9 cellular contexts compared by ENCODE assay signal in the genomic region with DNA sequence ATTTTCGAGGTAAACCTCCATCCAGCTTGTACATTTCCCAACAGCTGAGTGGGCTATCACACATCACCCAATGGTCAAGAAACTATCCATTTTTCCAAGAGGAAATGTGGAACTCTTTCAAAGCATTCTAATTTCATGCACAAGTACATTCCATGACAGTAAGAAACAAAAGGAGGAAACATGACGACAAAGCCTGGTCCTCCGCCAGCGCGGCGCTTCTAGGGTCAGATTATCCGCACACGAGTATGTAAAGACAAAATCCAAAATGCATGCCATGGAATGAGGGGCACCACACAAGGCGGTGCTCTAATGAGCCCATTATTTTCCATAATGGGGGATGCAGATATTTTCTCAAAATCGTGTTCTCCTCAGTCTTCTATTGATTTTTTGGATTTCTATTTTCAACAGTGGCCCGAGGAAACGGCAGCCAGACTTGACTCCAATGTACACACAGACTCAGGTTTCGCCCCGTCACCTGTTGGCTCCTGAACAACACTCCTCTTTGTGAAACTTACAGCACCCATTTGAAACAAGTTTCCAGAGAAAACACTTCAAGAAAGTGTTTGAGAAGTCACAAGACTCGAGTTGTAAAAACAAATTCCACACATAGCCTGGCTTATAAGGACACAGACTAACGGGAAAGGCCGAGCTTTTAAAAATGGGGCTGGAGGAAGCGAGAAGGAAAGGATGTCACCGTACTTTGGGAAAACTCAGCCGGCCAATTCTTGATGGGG.
DNase-seq lines count a peak whose midpoint lies in the region; ATAC-seq and TF ChIP-seq lines count a peak whose summit lies in the region.
"Had no signal": no experiment of that assay in that cellular context is flagged by ENCODE, and none has a peak within 500 bp of the region (broad histone marks: within the 10 kb centered on the region; RNA-seq: fewer than 3 reads in every experiment).

No MANE protein-coding gene starts in this region.

- H3K36me3 Mint-ChIP-seq in T-helper 17 cell (ENCODE audit: low read depth) = peaks cover 6% of the 10 kb centered on the region

- H3K27ac ChIP-seq in gastroesophageal sphincter (peak overlapping the region; percentile 60 to 96 (median 94)), psoas muscle (peak overlapping the region; percentile 60)
- H3K27ac ChIP-seq: 22Rv1 had no signal

- intact Hi-C loops in psoas muscle (cut with DNase I) = loop anchor here (2.0 to 5.0 kb wide), 5 partner anchors 85 to 855 kb away; no protein-coding TSS in a partner anchor

- H3K9me3 ChIP-seq in T-helper 17 cell (ENCODE audit: control insufficient read depth, low read length, poor library complexity, severe bottlenecking) (no peaks in the 10 kb centered on the region), gastroesophageal sphincter (no peaks in the 10 kb centered on the region), psoas muscle (no peaks in the 10 kb centered on the region)

- WGBS in gastroesophageal sphincter (ENCODE audit: low coverage in 1 of 2), 2 donors = 10 to 18% methylated on average over 11 to 15 of the region's 20 CpGs
- WGBS in psoas muscle, 3 donors = 33 to 37% (median 37%) methylated on average over 20 of the region's 20 CpGs

- peak overlapping the region; percentile 97 for H3K4me3 Mint-ChIP-seq in T-helper 17 cell

- TF ChIP-seq EP300 in gastroesophageal sphincter (IDR thresholded peaks at IDR 0.05) = no peak

- H3K27ac Mint-ChIP-seq in T-helper 17 cell = no peak overlapping the region

- DNase-seq in DMS53 (lab: John Stamatoyannopoulos, UW) (peak; percentile 74), DMS53 treated with DMSO at 0.1 percent for 48 hours (lab: John Stamatoyannopoulos, UW; ENCODE audit: unreplicated experiment) (no peak), T-helper 17 cell (no peak), psoas muscle (peak; percentile 49 to 53), hepatic stellate cell (ENCODE audit: low spot score) (no peak)
- no peak for DNase-seq in activated CD4-positive, CD25-positive, alpha-beta regulatory T cell treated with anti-CD3 and anti-CD28 coated beads, Interleukin-2, amount 50 U/mL, for 72 hours

- TF ChIP-seq CTCF in gastroesophageal sphincter (IDR thresholded peaks at IDR 0.05) (no peak), psoas muscle (IDR thresholded peaks at IDR 0.05) (no peak)

- peaks cover 68% of the 10 kb centered on the region for H3K27me3 Mint-ChIP-seq in T-helper 17 cell

- H3K4me3 ChIP-seq in gastroesophageal sphincter = peak overlapping the region; percentile 55 to 98
- peak overlapping the region; percentile 91 for H3K4me3 ChIP-seq in psoas muscle

- peaks cover 8% of the 10 kb centered on the region for H3K4me1 Mint-ChIP-seq in T-helper 17 cell

- H3K27me3 ChIP-seq in gastroesophageal sphincter (no peaks in the 10 kb centered on the region), psoas muscle (ENCODE audit: insufficient read depth in 3 of 3, low read length in 2 of 3) (peaks cover 0 to 6% (median 0%) of the 10 kb centered on the region in 3 donors)

- H3K36me3 ChIP-seq in gastroesophageal sphincter (no peaks in the 10 kb centered on the region), psoas muscle (ENCODE audit: insufficient read depth in 1 of 2, low read depth in 1 of 2) (no peaks in the 10 kb centered on the region)

- ATAC-seq in T-helper 17 cell (no peak), gastroesophageal sphincter (peak; percentile 36), psoas muscle (peak in 3 of 4 donors; percentile 2 to 10 (median 3)), GM18505 (IDR thresholded peaks at IDR 0.05; ENCODE audit: unreplicated experiment) (no peak)

- no peak for TF ChIP-seq POLR2A in gastroesophageal sphincter (IDR thresholded peaks at IDR 0.05)
- TF ChIP-seq POLR2A in GM18505 (IDR thresholded peaks at IDR 0.05; ENCODE audit: borderline replicate concordance, extremely low read depth, insufficient read depth, insufficient read length) = no peak

- H3K4me1 ChIP-seq in gastroesophageal sphincter = peaks cover 0 to 48% (median 0%) of the 10 kb centered on the region in 3 donors
- peaks cover 13% of the 10 kb centered on the region for H3K4me1 ChIP-seq in psoas muscle

Comparison
In these comparisons a context has a peak if more than half of its experiments do, and no peak if none do; other contexts are left out.
1. DNase-seq: peak in DMS53 (single experiment) and psoas muscle (2 of 2); none in DMS53 treated with DMSO at 0.1 percent for 48 hours (single experiment), T-helper 17 cell (0 of 3), hepatic stellate cell (single experiment) and activated CD4-positive, CD25-positive, alpha-beta regulatory T cell treated with anti-CD3 and anti-CD28 coated beads, Interleukin-2, amount 50 U/mL, for 72 hours (single experiment).
2. ATAC-seq: peak in gastroesophageal sphincter (single experiment) and psoas muscle (3 of 4); none in T-helper 17 cell (single experiment) and GM18505 (single experiment).